ENCODE assay signal across 12 cellular contexts in genomic region chr17:50364715-50365114, GRCh38. TPM values are rescaled to one million over a fixed set of nuclear protein-coding genes. Genes with fewer than 3 reads are reported as not detected.
A peak's percentile ranks its signal among the peaks of the same experiment; 100 is the strongest.
DNase-seq lines count a peak whose midpoint lies in the region; TF ChIP-seq lines count a peak whose summit lies in the region.
"Had no signal": no experiment of that assay in that cellular context is flagged by ENCODE, and none has a peak within 500 bp of the region (broad histone marks: within the 10 kb centered on the region; RNA-seq: fewer than 3 reads in every experiment).

No MANE protein-coding gene starts in this region.

- H3K4me3 Mint-ChIP-seq in chondrocyte (ENCODE audit: unreplicated experiment), result no peak overlapping the region
- no peak overlapping the region for H3K4me3 Mint-ChIP-seq in activated T-cell treated with anti-CD3 and anti-CD28 coated beads, Interleukin-2, amount 50 U/mL, for 24 hours
- H3K4me3 Mint-ChIP-seq: activated T-cell treated with anti-CD3 and anti-CD28 coated beads, Interleukin-2, amount 50 U/mL, for 4 hours; central memory CD8-positive, alpha-beta T cell had no signal

- H3K4me1 ChIP-seq in mesodermal cell (ENCODE audit: control insufficient read depth, insufficient read depth, low read length, poor library complexity, severe bottlenecking) (peaks cover 36% of the 10 kb centered on the region), A673 (ENCODE audit: insufficient read depth, low read length, poor library complexity, severe bottlenecking) (no peaks in the 10 kb centered on the region)

- 53 to 64% methylated on average over 4 to 7 of the region's 9 CpGs for WGBS in mesodermal cell (ENCODE audit: insufficient coverage in 2 of 2), 2 experiments

- H3K4me3 ChIP-seq in mesodermal cell (ENCODE audit: extremely low read depth, insufficient read depth, low read length, poor library complexity, severe bottlenecking) (no peak overlapping the region), A673 (ENCODE audit: low read depth, low read length, poor library complexity, severe bottlenecking) (no peak overlapping the region)

- H3K27me3 Mint-ChIP-seq in chondrocyte (ENCODE audit: low read depth), result no peaks in the 10 kb centered on the region
- H3K27me3 Mint-ChIP-seq in activated T-cell treated with anti-CD3 and anti-CD28 coated beads, Interleukin-2, amount 50 U/mL, for 24 hours, result no peaks in the 10 kb centered on the region
- H3K27me3 Mint-ChIP-seq: central memory CD8-positive, alpha-beta T cell had no signal

- H3K36me3 ChIP-seq in mesodermal cell (ENCODE audit: control insufficient read depth, insufficient read depth, low read length) (peaks cover 46% of the 10 kb centered on the region), A673 (ENCODE audit: insufficient read depth, low read length, poor library complexity, severe bottlenecking) (peaks cover 33% of the 10 kb centered on the region)

- intact Hi-C loops in A673 (cut with micrococcal nuclease; ENCODE audit: unreplicated experiment), result no loop called here

- POLR2A ChIA-PET in A673 (lab: Charles Lee; ENCODE audit: low non-redundant PET), result no interaction called here

- H3K27me3 ChIP-seq in A673 (replicated peaks; ENCODE audit: insufficient read depth, low read depth, low read length, poor library complexity), result no peaks in the 10 kb centered on the region

- H3K27ac ChIP-seq in mesodermal cell (ENCODE audit: low read depth, low read length, severe bottlenecking), result peak overlapping the region; percentile 69
- no peak overlapping the region for H3K27ac ChIP-seq in A673 (ENCODE audit: low read depth, low read length, poor library complexity, severe bottlenecking)
- H3K27ac ChIP-seq: KMS-11 had no signal

- peak; percentile 74 for DNase-seq in DMS 273 (lab: John Stamatoyannopoulos, UW; ENCODE audit: unreplicated experiment)
- DNase-seq in M059J (ENCODE audit: low read depth), result peak; percentile 41
- DNase-seq in chondrocyte (ENCODE audit: low spot score), result no peak
- DNase-seq in LoVo (ENCODE audit: low spot score), result no peak
- DNase-seq in NCI-H187 treated with DMSO at 0.1 percent for 48 hours (lab: John Stamatoyannopoulos, UW), result no peak
- no peak for DNase-seq in activated T-cell treated with anti-CD3 and anti-CD28 coated beads, Interleukin-2, amount 50 U/mL, for 24 hours
- no peak for DNase-seq in A673 (ENCODE audit: low spot score)
- DNase-seq: activated T-cell treated with anti-CD3 and anti-CD28 coated beads, Interleukin-2, amount 50 U/mL, for 4 hours; NCI-H1930 had no signal

- no peaks in the 10 kb centered on the region for H3K9me3 ChIP-seq in mesodermal cell (ENCODE audit: control insufficient read depth, low read length)
- no peaks in the 10 kb centered on the region for H3K9me3 ChIP-seq in A673 (ENCODE audit: low read depth, low read length, poor library complexity, severe bottlenecking)

- no TSS peak for BruUV-seq in A673 (replicated peaks; lab: Mats Ljungman, UMichigan)

- TF ChIP-seq CTCF in chondrocyte (IDR thresholded peaks at IDR 0.05) (peak; percentile 44), A673 (conservative IDR thresholded peaks at IDR 0.05; ENCODE audit: low read depth, low read length) (no peak)

- peaks cover 10% of the 10 kb centered on the region for H3K36me3 Mint-ChIP-seq in chondrocyte (ENCODE audit: low read depth)
- peaks cover 68% of the 10 kb centered on the region for H3K36me3 Mint-ChIP-seq in activated T-cell treated with anti-CD3 and anti-CD28 coated beads, Interleukin-2, amount 50 U/mL, for 24 hours (ENCODE audit: low read depth)

- peaks cover 29% of the 10 kb centered on the region for H3K4me1 Mint-ChIP-seq in chondrocyte (ENCODE audit: low read depth)
- peaks cover 13% of the 10 kb centered on the region for H3K4me1 Mint-ChIP-seq in activated T-cell treated with anti-CD3 and anti-CD28 coated beads, Interleukin-2, amount 50 U/mL, for 24 hours (ENCODE audit: low read depth)

- no peaks in the 10 kb centered on the region for H3K9me3 Mint-ChIP-seq in chondrocyte (ENCODE audit: low read depth)
- no peaks in the 10 kb centered on the region for H3K9me3 Mint-ChIP-seq in activated T-cell treated with anti-CD3 and anti-CD28 coated beads, Interleukin-2, amount 50 U/mL, for 24 hours
- H3K9me3 Mint-ChIP-seq: activated T-cell treated with anti-CD3 and anti-CD28 coated beads, Interleukin-2, amount 50 U/mL, for 4 hours; central memory CD8-positive, alpha-beta T cell had no signal

- no peak overlapping the region for H3K27ac Mint-ChIP-seq in chondrocyte (ENCODE audit: unreplicated experiment)
- H3K27ac Mint-ChIP-seq in activated T-cell treated with anti-CD3 and anti-CD28 coated beads, Interleukin-2, amount 50 U/mL, for 24 hours, result no peak overlapping the region

- CTCF ChIA-PET in A673 (lab: Charles Lee), result no interaction called here

RNA-seq across cellular contexts. Expression of gene MRPL27, which starts 8.3 kb away (rescaled TPM):
- total RNA-seq in M059J (2014; rRNA removed; shearing (Covaris generic)), result 89.9 and 119 TPM in 2 replicates
- 48.7 to 61.4 TPM (median 49.8 TPM) in 3 replicates for total RNA-seq in chondrocyte
- polyA plus RNA-seq in mesodermal cell (2013, experiment 1 of 2), result 67.5 TPM
- 54.7 TPM for polyA plus RNA-seq in mesodermal cell (2013, experiment 2 of 2)
- total RNA-seq in A673 (2021), result 85.6 and 89.4 TPM in 2 replicates

RNA-seq across cellular contexts. Expression of gene EME1, which starts 8.3 kb away (rescaled TPM):
- total RNA-seq in M059J (2014; rRNA removed; shearing (Covaris generic)), result 6.1 and 9.6 TPM in 2 replicates
- total RNA-seq in chondrocyte (1.9 to 6.8 TPM (median 2.5 TPM) in 3 replicates), A673 (2021) (31.9 and 44.0 TPM in 2 replicates)
- polyA plus RNA-seq in mesodermal cell (2013, experiment 1 of 2), result 16.4 TPM
- 17.3 TPM for polyA plus RNA-seq in mesodermal cell (2013, experiment 2 of 2)

RNA-seq across cellular contexts. Expression of gene XYLT2, which starts 18.8 kb away (rescaled TPM):
- total RNA-seq in M059J (2014; rRNA removed; shearing (Covaris generic)), result 17.8 and 37.4 TPM in 2 replicates
- total RNA-seq in chondrocyte (33.5 to 34.1 TPM (median 33.7 TPM) in 3 replicates), A673 (2021) (15.8 and 23.1 TPM in 2 replicates)
- 26.5 TPM for polyA plus RNA-seq in mesodermal cell (2013, experiment 1 of 2)
- 22.4 TPM for polyA plus RNA-seq in mesodermal cell (2013, experiment 2 of 2)

RNA-seq across cellular contexts. Expression of gene LRRC59, which starts 32.6 kb away (rescaled TPM):
- total RNA-seq in M059J (2014; rRNA removed; shearing (Covaris generic)), result 213 and 250 TPM in 2 replicates
- total RNA-seq in chondrocyte (144 to 162 TPM (median 148 TPM) in 3 replicates), A673 (2021) (177 and 178 TPM in 2 replicates)
- 135 TPM for polyA plus RNA-seq in mesodermal cell (2013, experiment 1 of 2)
- polyA plus RNA-seq in mesodermal cell (2013, experiment 2 of 2), result 124 TPM

Comparison
In these comparisons a context has a peak if more than half of its experiments do, and no peak if none do; other contexts are left out.
1. DNase-seq: peak in DMS 273 (single experiment) and M059J (single experiment); none in chondrocyte (single experiment), LoVo (single experiment), NCI-H187 treated with DMSO at 0.1 percent for 48 hours (single experiment), activated T-cell treated with anti-CD3 and anti-CD28 coated beads, Interleukin-2, amount 50 U/mL, for 24 hours (single experiment) and A673 (single experiment).